Comparison of ENCODE assay signal across 14 cellular contexts in genomic region chr16:75485230-75486013, GRCh38. TPM values are rescaled to one million over a fixed set of nuclear protein-coding genes. Genes with fewer than 3 reads are reported as not detected.
DNase-seq lines count a peak whose midpoint lies in the region; ATAC-seq, FAIRE-seq and TF ChIP-seq lines count a peak whose summit lies in the region.
"Had no signal": no experiment of that assay in that cellular context is flagged by ENCODE, and none has a peak within 500 bp of the region (broad histone marks: within the 10 kb centered on the region; RNA-seq: fewer than 3 reads in every experiment).

No MANE protein-coding gene starts in this region.

- DNase-seq in GM12891 (ENCODE audit: insufficient read length, low spot score) (no peak), left kidney (ENCODE audit: low read depth, low spot score) (peak; percentile 36), NOMO-1 treated with dmso at 0.1 percent for 144 hours (lab: John Stamatoyannopoulos, UW; ENCODE audit: unreplicated experiment) (no peak), NCI-H1694 treated with DMSO at 0.1 percent for 48 hours (lab: John Stamatoyannopoulos, UW) (no peak), putamen (ENCODE audit: low spot score) (no peak)
- no peak for DNase-seq in activated CD4-positive, alpha-beta T cell treated with anti-CD3 and anti-CD28 coated beads, Interleukin-2, amount 50 U/mL, for 4 hours
- DNase-seq: activated CD4-positive, alpha-beta T cell treated with anti-CD3 and anti-CD28 coated beads for 48 hours; dorsolateral prefrontal cortex; mesendoderm; MG63; OCI-M1; uterus had no signal

- FAIRE-seq in GM12891 (lab: Jason Lieb, UNC), result no peak

- ATAC-seq in GM21529 (IDR thresholded peaks at IDR 0.05; ENCODE audit: unreplicated experiment), result peak; percentile 46
- ATAC-seq in HG03469 (IDR thresholded peaks at IDR 0.05; ENCODE audit: unreplicated experiment), result peak; percentile 63

- TF ChIP-seq POLR2A in GM12891 (IDR thresholded peaks at IDR 0.05; ENCODE audit: low read depth, low read length), result no peak

TF ChIP-seq in GM12891, 5 proteins besides CTCF, POLR2A, EP300 and RAD21:
- TF ChIP-seq PAX5 (IDR thresholded peaks at IDR 0.05; ENCODE audit: insufficient read depth, low read length, severe bottlenecking) (peak; percentile 83), POLR2AphosphoS5 (IDR thresholded peaks at IDR 0.05; ENCODE audit: low read depth, low read length) (no peak)

RNA-seq across cellular contexts. Expression of gene CHST6, which starts 9.8 kb away (rescaled TPM):
- polyA plus RNA-seq in GM12891 (2012; ENCODE audit: low read depth, missing spikeins), result 1.0 TPM

RNA-seq across cellular contexts. Expression of gene TMEM170A, which starts 20.9 kb away (rescaled TPM):
- 7.9 TPM for polyA plus RNA-seq in GM12891 (2012; ENCODE audit: low read depth, missing spikeins)

RNA-seq across cellular contexts. Expression of gene CHST5, which starts 50.5 kb away (rescaled TPM):
- polyA plus RNA-seq in GM12891 (2012; ENCODE audit: low read depth, missing spikeins), result 0.15 TPM

RNA-seq across cellular contexts. Expression of gene CFDP1, which starts 52.1 kb away (rescaled TPM):
- 43.8 TPM for polyA plus RNA-seq in GM12891 (2012; ENCODE audit: low read depth, missing spikeins)
